In genomic region chr7:158587425-158588084, GRCh38 we compare ENCODE assay signal across 8 cellular contexts. TPM values are rescaled to one million over a fixed set of nuclear protein-coding genes. Genes with fewer than 3 reads are reported as not detected.
DNase-seq lines count a peak whose midpoint lies in the region; ATAC-seq and TF ChIP-seq lines count a peak whose summit lies in the region.

Gene PTPRN2, minus strand, starts transcription at chr7:158587823.

- TF ChIP-seq CTCF in Panc1 (IDR thresholded peaks at IDR 0.05): no peak
- no peak for TF ChIP-seq CTCF in fibroblast of villous mesenchyme (IDR thresholded peaks at IDR 0.05; ENCODE audit: insufficient read depth, low read depth, low read length)
- TF ChIP-seq CTCF in suprapubic skin (IDR thresholded peaks at IDR 0.05): no peak

- no TSS peak for BruUV-seq in Panc1 (replicated peaks; lab: Mats Ljungman, UMichigan)

- in situ Hi-C loops in Panc1 (cut with HindIII; ENCODE audit: low pct_unique_long_range_greater_than_20kb, low sequenced_read_pairs): no loop called here

- no peaks in the 10 kb centered on the region; the same call in 1 of the 2 replicates for H3K9me3 ChIP-seq in ES-I3 (ENCODE audit: control insufficient read depth, insufficient read depth, low read length)
- no peaks in the 10 kb centered on the region for H3K9me3 ChIP-seq in Panc1 (ENCODE audit: control insufficient read depth, insufficient read depth, low read depth, low read length)
- H3K9me3 ChIP-seq in suprapubic skin: no peaks in the 10 kb centered on the region

- CTCF ChIA-PET in Panc1 (lab: Charles Lee): no interaction called here

- H3K4me1 ChIP-seq in ES-I3 (ENCODE audit: insufficient read depth, low read length): no peaks in the 10 kb centered on the region
- H3K4me1 ChIP-seq in Panc1 (ENCODE audit: control insufficient read depth, insufficient read depth, low read length): no peaks in the 10 kb centered on the region; the same call in 1 of the 2 replicates
- peaks cover 27% of the 10 kb centered on the region for H3K4me1 ChIP-seq in suprapubic skin

- H3K27me3 ChIP-seq in Panc1 (ENCODE audit: control insufficient read depth, insufficient read depth, low read length) (peaks cover 13% of the 10 kb centered on the region), suprapubic skin (peaks cover 60% of the 10 kb centered on the region)

- H3K27ac ChIP-seq in Panc1 (ENCODE audit: low read length) (no peak within 1 kb of the TSS), suprapubic skin (no peak within 1 kb of the TSS)

- DNase-seq in Panc1 (ENCODE audit: low read depth, low spot score): no peak
- peak; percentile 42 for DNase-seq in activated T-helper 9 cell treated with anti-CD3 and anti-CD28 coated beads, Interleukin-2, amount 50 U/mL, for 16 hours (ENCODE audit: low read depth)
- DNase-seq in fibroblast of villous mesenchyme (ENCODE audit: low read depth): peak; percentile 54
- peak in 38 of 56 donors; percentile 9 to 80 (median 44) for DNase-seq in nucleus accumbens (lab: John Stamatoyannopoulos, UW)
- DNase-seq in suprapubic skin (ENCODE audit: low spot score in 2 of 2): no peak

- H3K36me3 ChIP-seq in ES-I3 (ENCODE audit: insufficient read depth, low read length): no peaks in the 10 kb centered on the region
- H3K36me3 ChIP-seq in Panc1 (ENCODE audit: control insufficient read depth, insufficient read depth, low read length): no peaks in the 10 kb centered on the region
- H3K36me3 ChIP-seq in suprapubic skin: no peaks in the 10 kb centered on the region

- no peak for TF ChIP-seq POLR2A in suprapubic skin (IDR thresholded peaks at IDR 0.05)

- POLR2A ChIA-PET in Panc1 (lab: Charles Lee): interaction anchor here (0.6 kb wide), 1 partner anchor 11 kb away, joined by 3 read pairs; no protein-coding TSS in a partner anchor

- 3% methylated on average over 8 of the region's 94 CpGs for WGBS in suprapubic skin

- ATAC-seq in HG02981 (IDR thresholded peaks at IDR 0.05; ENCODE audit: unreplicated experiment): peak; percentile 79
- ATAC-seq in Panc1: peak; percentile 89
- no peak for ATAC-seq in GM19452 (IDR thresholded peaks at IDR 0.05; ENCODE audit: unreplicated experiment)

- intact Hi-C loops in Panc1 (cut with micrococcal nuclease; ENCODE audit: unreplicated experiment): no loop called here

- peak within 1 kb of the TSS; percentile 29 to 33; a peak in 3 of 4 replicates for H3K4me3 ChIP-seq in Panc1 (ENCODE audit: low read depth in 2 of 2, low read length in 2 of 2)
- H3K4me3 ChIP-seq in fibroblast of villous mesenchyme (ENCODE audit: low read depth, low read length): peak within 1 kb of the TSS; percentile 41
- H3K4me3 ChIP-seq in suprapubic skin: peak within 1 kb of the TSS; percentile 47

- TF ChIP-seq EP300 in suprapubic skin (IDR thresholded peaks at IDR 0.05): no peak

- peak within 1 kb of the TSS; percentile 28; the same call in 1 of the 2 replicates for H3K9ac ChIP-seq in ES-I3 (ENCODE audit: low read depth, low read length)

RNA-seq across cellular contexts. Expression of gene PTPRN2, which starts in this region (rescaled TPM):
- 1.1 TPM for total RNA-seq in Panc1 (2021; ENCODE audit: unreplicated experiment)
- polyA plus RNA-seq in Panc1 (2012; ENCODE audit: insufficient read length): 2.5 TPM
- total RNA-seq in fibroblast of villous mesenchyme: under 0.01 TPM in 1 of 2 replicates, not detected in the other
- total RNA-seq in suprapubic skin: 1 to 10 TPM in 3 of 4 donors, under 1 TPM in 1; 0.23 to 1.8 (median 1.3) TPM

Comparison
In these comparisons a context has a peak if more than half of its experiments do, and no peak if none do; other contexts are left out.
1. Peak in DNase-seq and H3K4me3 ChIP-seq in fibroblast of villous mesenchyme; RNA of the gene not detected or under 1 TPM.
2. DNase-seq: peak in activated T-helper 9 cell treated with anti-CD3 and anti-CD28 coated beads, Interleukin-2, amount 50 U/mL, for 16 hours (single experiment) and nucleus accumbens (38 of 56); none in Panc1 (single experiment) and suprapubic skin (0 of 2).
3. Peak in every context shown above with its lines, with median percentiles within 50 percentile points of each other: H3K4me3 ChIP-seq.